19 cellular contexts compared by ENCODE assay signal in the genomic region with DNA sequence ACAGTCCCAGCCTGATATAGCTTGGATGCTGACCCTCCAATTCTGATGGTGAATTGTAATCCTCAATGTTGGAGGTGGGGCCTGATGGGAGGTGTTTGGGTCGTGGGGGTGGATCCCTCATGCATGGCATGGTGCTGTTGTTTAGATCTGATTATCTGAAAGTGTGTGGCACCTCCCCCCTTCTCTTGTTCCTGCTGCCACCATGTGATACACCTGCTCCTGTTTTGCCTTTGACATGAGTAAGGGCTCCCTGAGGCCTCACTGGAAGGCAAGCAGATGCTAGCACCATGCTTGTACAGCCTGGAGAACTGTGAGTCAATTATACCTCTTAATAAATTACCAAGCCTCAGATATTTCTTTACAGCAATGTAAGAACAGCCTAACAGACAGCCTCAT.
"Had no signal": no experiment of that assay in that cellular context is flagged by ENCODE, and none has a peak within 500 bp of the region (broad histone marks: within the 10 kb centered on the region; RNA-seq: fewer than 3 reads in every experiment).

No MANE protein-coding gene starts in this region.

- H3K4me1 Mint-ChIP-seq: central memory CD8-positive, alpha-beta T cell; stimulated activated naive CD8-positive, alpha-beta T cell treated with anti-CD3 and anti-CD28 coated beads, Interleukin-15, amount 100 ng/mL, for 72 hours had no signal

- H3K27me3 ChIP-seq: brain microvascular endothelial cell, transverse colon had no signal

- H3K27ac Mint-ChIP-seq: activated CD4-positive, alpha-beta memory T cell treated with anti-CD3 and anti-CD28 coated beads for 36 hours; activated naive CD8-positive, alpha-beta T cell treated with anti-CD3 and anti-CD28 coated beads, Interleukin-2, amount 50 U/mL, for 24 hours; activated T-helper 2 cell treated with anti-CD3 and anti-CD28 coated beads, Interferon-gamma antibody, Interleukin-2, Interleukin-4, amounts not matched to agents 10 μg/mL and 5 μg/mL and 100 μg/mL, durations not matched to agents 14 hours and 24 hours and 36 hours; nephron; T-helper 1 cell treated with Interleukin-12 subunit alpha and Interleukin-12 subunit beta and Interleukin-4 antibody, amounts not matched to agents 30 μg/mL and 1 μg/mL, for 36 hours had no signal

- H3K36me3 ChIP-seq: brain microvascular endothelial cell, esophagus squamous epithelium, suprapubic skin, transverse colon had no signal

- ATAC-seq: activated naive CD8-positive, alpha-beta T cell treated with anti-CD3 and anti-CD28 coated beads, Interleukin-2, amount 50 U/mL, for 24 hours; stimulated activated naive CD8-positive, alpha-beta T cell treated with anti-CD3 and anti-CD28 coated beads, Interleukin-15, amount 100 ng/mL, for 72 hours had no signal

- H3K9me3 ChIP-seq: esophagus squamous epithelium, lower lobe of right lung, suprapubic skin, transverse colon had no signal

- H3K4me3 ChIP-seq: coronary artery, esophagus squamous epithelium, lower lobe of right lung, suprapubic skin, transverse colon had no signal

- H3K27me3 Mint-ChIP-seq: stimulated activated naive CD8-positive, alpha-beta T cell treated with anti-CD3 and anti-CD28 coated beads, Interleukin-15, amount 100 ng/mL, for 72 hours had no signal

- H3K9me3 Mint-ChIP-seq: activated CD4-positive, alpha-beta memory T cell treated with anti-CD3 and anti-CD28 coated beads for 36 hours; activated naive CD8-positive, alpha-beta T cell treated with anti-CD3 and anti-CD28 coated beads, Interleukin-2, amount 50 U/mL, for 24 hours; activated T-helper 2 cell treated with anti-CD3 and anti-CD28 coated beads, Interferon-gamma antibody, Interleukin-2, Interleukin-4, amounts not matched to agents 10 μg/mL and 5 μg/mL and 100 μg/mL, durations not matched to agents 14 hours and 24 hours and 36 hours; central memory CD8-positive, alpha-beta T cell; nephron; stimulated activated naive CD8-positive, alpha-beta T cell treated with anti-CD3 and anti-CD28 coated beads, Interleukin-15, amount 100 ng/mL, for 72 hours; T-helper 1 cell treated with Interleukin-12 subunit alpha and Interleukin-12 subunit beta and Interleukin-4 antibody, amounts not matched to agents 30 μg/mL and 1 μg/mL, for 36 hours had no signal

- DNase-seq: activated CD4-positive, alpha-beta memory T cell treated with anti-CD3 and anti-CD28 coated beads for 36 hours; activated CD4-positive, CD25-positive, alpha-beta regulatory T cell treated with anti-CD3 and anti-CD28 coated beads, Interleukin-2, amount 50 U/mL, for 72 hours; activated naive CD4-positive, alpha-beta T cell treated with Interleukin-2 at 50 U/mL for 16 hours; activated naive CD8-positive, alpha-beta T cell treated with anti-CD3 and anti-CD28 coated beads, Interleukin-2, amount 50 U/mL, for 24 hours; aorta; brain microvascular endothelial cell; effector CD8-positive, alpha-beta T cell; esophagus squamous epithelium; lower lobe of right lung; occipital lobe; posterior cingulate gyrus; stimulated activated naive CD8-positive, alpha-beta T cell treated with anti-CD3 and anti-CD28 coated beads, Interleukin-15, amount 100 ng/mL, for 72 hours; transverse colon had no signal

- H3K4me3 Mint-ChIP-seq: activated CD4-positive, alpha-beta memory T cell treated with anti-CD3 and anti-CD28 coated beads for 36 hours; activated naive CD8-positive, alpha-beta T cell treated with anti-CD3 and anti-CD28 coated beads, Interleukin-2, amount 50 U/mL, for 24 hours; central memory CD8-positive, alpha-beta T cell; nephron; stimulated activated naive CD8-positive, alpha-beta T cell treated with anti-CD3 and anti-CD28 coated beads, Interleukin-15, amount 100 ng/mL, for 72 hours; T-helper 1 cell treated with Interleukin-12 subunit alpha and Interleukin-12 subunit beta and Interleukin-4 antibody, amounts not matched to agents 30 μg/mL and 1 μg/mL, for 36 hours had no signal

- H3K4me1 ChIP-seq: esophagus squamous epithelium, suprapubic skin had no signal

- H3K27ac ChIP-seq: brain microvascular endothelial cell, coronary artery, esophagus squamous epithelium, lower lobe of right lung, suprapubic skin, transverse colon had no signal
